Comparison of ENCODE assay signal across 23 cellular contexts in the genomic region with DNA sequence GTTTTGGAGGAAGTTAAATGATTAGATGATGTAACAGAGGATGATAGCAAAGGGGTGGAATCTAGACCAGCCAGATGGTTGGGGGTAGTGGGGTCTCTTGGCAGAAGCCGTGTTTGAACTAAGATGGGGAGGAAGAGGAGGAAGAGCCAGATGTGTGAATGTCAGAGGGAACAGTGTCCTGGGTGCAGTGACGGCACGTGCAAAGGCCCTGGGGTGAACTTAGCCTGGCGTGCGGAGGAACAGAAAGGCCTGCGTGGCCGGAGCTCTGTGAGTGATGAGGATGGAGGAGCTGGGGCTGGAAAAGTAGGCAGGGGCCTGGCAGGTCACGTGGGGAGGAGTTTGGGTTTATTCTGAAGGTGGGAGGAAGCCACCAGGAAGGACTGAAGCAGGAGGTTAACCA. TPM values are rescaled to one million over a fixed set of nuclear protein-coding genes. Genes with fewer than 3 reads are reported as not detected.
"Had no signal": no experiment of that assay in that cellular context is flagged by ENCODE, and none has a peak within 500 bp of the region (broad histone marks: within the 10 kb centered on the region; RNA-seq: fewer than 3 reads in every experiment).

No MANE protein-coding gene starts in this region.

- H3K36me3 ChIP-seq: gastrocnemius medialis, heart left ventricle, left lung, sigmoid colon, tibial artery, uterus had no signal

- H3K9me3 ChIP-seq: gastrocnemius medialis, heart left ventricle, left lung, sigmoid colon, tibial artery, uterus had no signal

- H3K9me3 Mint-ChIP-seq: activated B cell treated with CpG ODN at 0.5 μM for 24 hours; activated CD4-positive, alpha-beta memory T cell treated with anti-CD3 and anti-CD28 coated beads for 36 hours; activated T-helper 2 cell treated with anti-CD3 and anti-CD28 coated beads, Interferon-gamma antibody, Interleukin-2, Interleukin-4, amounts not matched to agents 10 μg/mL and 5 μg/mL and 100 μg/mL, durations not matched to agents 14 hours and 24 hours and 36 hours; stimulated activated memory B cell treated with anti-CD40 and anti-IgM and Interleukin-4, amounts not matched to agents 10 μg/mL and 1 μg/mL and 100 μg/mL, for 72 hours; T-helper 2 cell treated with Interferon-gamma antibody and Interleukin-4, amounts not matched to agents 5 μg/mL and 100 μg/mL, for 36 hours had no signal

- H3K36me3 Mint-ChIP-seq: activated CD4-positive, alpha-beta memory T cell treated with anti-CD3 and anti-CD28 coated beads for 36 hours; stimulated activated memory B cell treated with anti-CD40 and anti-IgM and Interleukin-4, amounts not matched to agents 10 μg/mL and 1 μg/mL and 100 μg/mL, for 72 hours had no signal

- H3K4me3 ChIP-seq: gastrocnemius medialis, heart left ventricle, left lung, sigmoid colon, tibial artery, uterus had no signal

- H3K27ac ChIP-seq: gastrocnemius medialis, heart left ventricle, left lung, parathyroid adenoma, sigmoid colon, tibial artery, uterus had no signal

- H3K4me3 Mint-ChIP-seq: activated B cell treated with CpG ODN at 0.5 μM for 24 hours; activated CD4-positive, alpha-beta memory T cell treated with anti-CD3 and anti-CD28 coated beads for 36 hours; stimulated activated memory B cell treated with anti-CD40 and anti-IgM and Interleukin-4, amounts not matched to agents 10 μg/mL and 1 μg/mL and 100 μg/mL, for 72 hours; T-helper 2 cell treated with Interferon-gamma antibody and Interleukin-4, amounts not matched to agents 5 μg/mL and 100 μg/mL, for 36 hours had no signal

- ATAC-seq: esophagus mucosa; gastrocnemius medialis; heart left ventricle; left lung; stimulated activated memory B cell treated with anti-CD40 and anti-IgM and Interleukin-4, amounts not matched to agents 10 μg/mL and 1 μg/mL and 100 μg/mL, for 72 hours had no signal

- DNase-seq: activated B cell treated with CpG ODN at 0.5 μM for 24 hours; activated CD4-positive, alpha-beta T cell treated with anti-CD3 and anti-CD28 coated beads for 4 hours; activated naive CD4-positive, alpha-beta T cell treated with Interleukin-2 at 50 U/mL for 16 hours; cerebellar nuclear complex; cortex of kidney; effector CD4-positive, alpha-beta T cell; gastrocnemius medialis; heart left ventricle; left lung; sigmoid colon; stimulated activated CD4-positive, alpha-beta T cell treated with anti-CD3 and anti-CD28 coated beads, Interleukin-4, amount 100 ng/mL, for 24 hours; tibial artery; uterus had no signal

- H3K27ac Mint-ChIP-seq: activated B cell treated with CpG ODN at 0.5 μM for 24 hours; activated CD4-positive, alpha-beta memory T cell treated with anti-CD3 and anti-CD28 coated beads for 36 hours; activated T-helper 2 cell treated with anti-CD3 and anti-CD28 coated beads, Interferon-gamma antibody, Interleukin-2, Interleukin-4, amounts not matched to agents 10 μg/mL and 5 μg/mL and 100 μg/mL, durations not matched to agents 14 hours and 24 hours and 36 hours; stimulated activated memory B cell treated with anti-CD40 and anti-IgM and Interleukin-4, amounts not matched to agents 10 μg/mL and 1 μg/mL and 100 μg/mL, for 72 hours; T-helper 2 cell treated with Interferon-gamma antibody and Interleukin-4, amounts not matched to agents 5 μg/mL and 100 μg/mL, for 36 hours had no signal

- H2AFZ ChIP-seq: parathyroid adenoma had no signal

- H3K79me2 ChIP-seq: parathyroid adenoma had no signal

- H3K4me1 ChIP-seq: gastrocnemius medialis, left lung, parathyroid adenoma, sigmoid colon, tibial artery, uterus had no signal

- H3K27me3 Mint-ChIP-seq: activated B cell treated with CpG ODN at 0.5 μM for 24 hours; activated CD4-positive, alpha-beta memory T cell treated with anti-CD3 and anti-CD28 coated beads for 36 hours; stimulated activated memory B cell treated with anti-CD40 and anti-IgM and Interleukin-4, amounts not matched to agents 10 μg/mL and 1 μg/mL and 100 μg/mL, for 72 hours had no signal

- H3K9ac ChIP-seq: parathyroid adenoma had no signal

- H3K27me3 ChIP-seq: gastrocnemius medialis, heart left ventricle, left lung, sigmoid colon, uterus had no signal

RNA-seq across cellular contexts. Expression of gene PRM1, which starts 37.7 kb away (rescaled TPM):
- total RNA-seq: activated B cell treated with CpG ODN at 0.5 μM for 24 hours; activated CD4-positive, alpha-beta memory T cell treated with anti-CD3 and anti-CD28 coated beads for 36 hours; activated T-helper 2 cell treated with anti-CD3 and anti-CD28 coated beads, Interferon-gamma antibody, Interleukin-2, Interleukin-4, amounts not matched to agents 10 μg/mL and 5 μg/mL and 100 μg/mL, durations not matched to agents 14 hours and 24 hours and 36 hours; bronchial epithelial cell; esophagus mucosa; gastrocnemius medialis; heart left ventricle; kidney epithelial cell; left lung; lung microvascular endothelial cell; mononuclear cell; sigmoid colon; uterus had no signal
- polyA plus RNA-seq: heart left ventricle, sigmoid colon had no signal

RNA-seq across cellular contexts. Expression of gene PRM2, which starts 42.5 kb away (rescaled TPM):
- total RNA-seq: activated B cell treated with CpG ODN at 0.5 μM for 24 hours; activated CD4-positive, alpha-beta memory T cell treated with anti-CD3 and anti-CD28 coated beads for 36 hours; activated T-helper 2 cell treated with anti-CD3 and anti-CD28 coated beads, Interferon-gamma antibody, Interleukin-2, Interleukin-4, amounts not matched to agents 10 μg/mL and 5 μg/mL and 100 μg/mL, durations not matched to agents 14 hours and 24 hours and 36 hours; bronchial epithelial cell; esophagus mucosa; gastrocnemius medialis; heart left ventricle; kidney epithelial cell; left lung; lung microvascular endothelial cell; mononuclear cell; sigmoid colon; uterus had no signal
- polyA plus RNA-seq: heart left ventricle, sigmoid colon had no signal

RNA-seq across cellular contexts. Expression of gene PRM3, which starts 45.4 kb away (rescaled TPM):
- total RNA-seq: activated B cell treated with CpG ODN at 0.5 μM for 24 hours; activated CD4-positive, alpha-beta memory T cell treated with anti-CD3 and anti-CD28 coated beads for 36 hours; activated T-helper 2 cell treated with anti-CD3 and anti-CD28 coated beads, Interferon-gamma antibody, Interleukin-2, Interleukin-4, amounts not matched to agents 10 μg/mL and 5 μg/mL and 100 μg/mL, durations not matched to agents 14 hours and 24 hours and 36 hours; bronchial epithelial cell; esophagus mucosa; gastrocnemius medialis; heart left ventricle; kidney epithelial cell; left lung; lung microvascular endothelial cell; mononuclear cell; sigmoid colon; uterus had no signal
- polyA plus RNA-seq: heart left ventricle, sigmoid colon had no signal

RNA-seq across cellular contexts. Expression of gene TNP2, which starts 49.7 kb away (rescaled TPM):
- total RNA-seq: activated B cell treated with CpG ODN at 0.5 μM for 24 hours; activated CD4-positive, alpha-beta memory T cell treated with anti-CD3 and anti-CD28 coated beads for 36 hours; activated T-helper 2 cell treated with anti-CD3 and anti-CD28 coated beads, Interferon-gamma antibody, Interleukin-2, Interleukin-4, amounts not matched to agents 10 μg/mL and 5 μg/mL and 100 μg/mL, durations not matched to agents 14 hours and 24 hours and 36 hours; bronchial epithelial cell; esophagus mucosa; gastrocnemius medialis; heart left ventricle; kidney epithelial cell; left lung; lung microvascular endothelial cell; mononuclear cell; sigmoid colon; uterus had no signal
- polyA plus RNA-seq: heart left ventricle, sigmoid colon had no signal
